In the genomic region with DNA sequence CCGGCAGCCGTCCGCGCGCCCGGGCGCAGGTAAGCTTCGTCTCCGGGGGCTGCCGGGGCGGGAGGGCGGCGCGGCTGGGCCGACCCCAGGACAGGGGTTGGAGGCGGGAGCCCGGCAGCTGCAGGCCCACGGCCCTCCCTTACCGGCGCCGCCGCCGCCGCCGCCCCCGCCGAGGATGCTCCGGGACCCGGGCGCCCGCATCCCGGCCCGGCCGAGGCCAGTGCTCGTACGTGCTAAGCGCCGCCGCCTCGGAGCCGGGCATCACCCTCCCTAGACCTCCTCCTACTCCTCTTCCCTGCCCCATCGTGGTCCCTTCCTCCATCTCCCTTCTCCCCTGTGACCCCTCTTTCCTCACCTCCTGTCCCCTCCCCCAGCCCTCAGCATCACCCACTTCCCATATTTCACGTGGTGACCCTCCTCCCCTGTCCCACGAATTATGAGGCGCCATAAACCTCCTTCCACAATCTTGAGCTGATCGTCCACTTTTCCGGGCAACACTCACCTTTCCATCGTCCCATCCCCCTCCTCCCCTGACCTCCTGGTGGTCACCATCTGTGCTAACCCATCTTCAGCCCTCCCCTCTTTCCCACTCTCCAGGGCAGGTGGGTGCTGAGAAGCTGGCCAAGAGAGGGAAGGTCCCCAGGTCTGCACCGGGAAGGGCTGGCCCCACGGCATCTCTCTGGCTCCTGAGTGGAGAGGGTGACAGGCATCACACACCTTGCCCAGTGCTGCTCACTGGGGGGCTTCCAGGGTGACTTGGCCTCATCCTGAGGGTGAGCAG, we compare ENCODE assay signal across 1 cellular context.
TF ChIP-seq lines count a peak whose summit lies in the region.

No MANE protein-coding gene starts in this region.

TF ChIP-seq in HepG2, 621 proteins besides CTCF, POLR2A, EP300 and RAD21:
- TF ChIP-seq, protein P1, sequence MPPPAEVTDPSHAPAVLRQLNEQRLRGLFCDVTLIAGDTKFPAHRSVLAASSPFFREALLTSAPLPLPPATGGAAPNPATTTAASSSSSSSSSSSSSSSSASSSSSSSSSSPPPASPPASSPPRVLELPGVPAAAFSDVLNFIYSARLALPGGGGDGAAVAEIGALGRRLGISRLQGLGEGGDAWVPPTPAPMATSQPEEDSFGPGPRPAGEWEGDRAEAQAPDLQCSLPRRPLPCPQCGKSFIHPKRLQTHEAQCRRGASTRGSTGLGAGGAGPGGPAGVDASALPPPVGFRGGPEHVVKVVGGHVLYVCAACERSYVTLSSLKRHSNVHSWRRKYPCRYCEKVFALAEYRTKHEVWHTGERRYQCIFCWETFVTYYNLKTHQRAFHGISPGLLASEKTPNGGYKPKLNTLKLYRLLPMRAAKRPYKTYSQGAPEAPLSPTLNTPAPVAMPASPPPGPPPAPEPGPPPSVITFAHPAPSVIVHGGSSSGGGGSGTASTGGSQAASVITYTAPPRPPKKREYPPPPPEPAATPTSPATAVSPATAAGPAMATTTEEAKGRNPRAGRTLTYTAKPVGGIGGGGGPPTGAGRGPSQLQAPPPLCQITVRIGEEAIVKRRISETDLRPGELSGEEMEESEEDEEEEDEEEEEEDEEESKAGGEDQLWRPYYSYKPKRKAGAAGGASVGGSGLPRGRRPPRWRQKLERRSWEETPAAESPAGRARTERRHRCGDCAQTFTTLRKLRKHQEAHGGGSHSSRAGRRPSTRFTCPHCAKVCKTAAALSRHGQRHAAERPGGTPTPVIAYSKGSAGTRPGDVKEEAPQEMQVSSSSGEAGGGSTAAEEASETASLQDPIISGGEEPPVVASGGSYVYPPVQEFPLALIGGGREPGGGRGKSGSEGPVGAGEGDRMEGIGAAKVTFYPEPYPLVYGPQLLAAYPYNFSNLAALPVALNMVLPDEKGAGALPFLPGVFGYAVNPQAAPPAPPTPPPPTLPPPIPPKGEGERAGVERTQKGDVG (CRISPR knock-in tag; IDR thresholded peaks at IDR 0.05; ENCODE audit: borderline replicate concordance) = no peak
- TF ChIP-seq ZNF850 (CRISPR knock-in tag; conservative IDR thresholded peaks at IDR 0.05) (no peak), ZNF674 (CRISPR knock-in tag; IDR thresholded peaks at IDR 0.05; ENCODE audit: low read depth) (no peak), RBFOX2 (IDR thresholded peaks at IDR 0.05; ENCODE audit: low read depth, low read length) (no peak), NR2F2 (IDR thresholded peaks at IDR 0.05; ENCODE audit: borderline replicate concordance, low read depth) (no peak), SP1 (IDR thresholded peaks at IDR 0.05) (no peak), SP1 (CRISPR knock-in tag; IDR thresholded peaks at IDR 0.05) (no peak), HMG20A (CRISPR knock-in tag; IDR thresholded peaks at IDR 0.05; ENCODE audit: borderline replicate concordance) (no peak), JDP2 (CRISPR knock-in tag; IDR thresholded peaks at IDR 0.05; ENCODE audit: borderline replicate concordance) (no peak), MATR3 (CRISPR knock-in tag; IDR thresholded peaks at IDR 0.05) (no peak), ZNF3 (CRISPR knock-in tag; IDR thresholded peaks at IDR 0.05) (no peak), ERF (CRISPR knock-in tag; IDR thresholded peaks at IDR 0.05) (no peak), HOXA5 (CRISPR knock-in tag; IDR thresholded peaks at IDR 0.05) (no peak), NONO (IDR thresholded peaks at IDR 0.05) (no peak), NONO (CRISPR knock-in tag; conservative IDR thresholded peaks at IDR 0.05) (no peak), SP5 (CRISPR knock-in tag; IDR thresholded peaks at IDR 0.05; ENCODE audit: borderline replicate concordance, low read depth) (no peak)
- TF ChIP-seq, protein P2, sequence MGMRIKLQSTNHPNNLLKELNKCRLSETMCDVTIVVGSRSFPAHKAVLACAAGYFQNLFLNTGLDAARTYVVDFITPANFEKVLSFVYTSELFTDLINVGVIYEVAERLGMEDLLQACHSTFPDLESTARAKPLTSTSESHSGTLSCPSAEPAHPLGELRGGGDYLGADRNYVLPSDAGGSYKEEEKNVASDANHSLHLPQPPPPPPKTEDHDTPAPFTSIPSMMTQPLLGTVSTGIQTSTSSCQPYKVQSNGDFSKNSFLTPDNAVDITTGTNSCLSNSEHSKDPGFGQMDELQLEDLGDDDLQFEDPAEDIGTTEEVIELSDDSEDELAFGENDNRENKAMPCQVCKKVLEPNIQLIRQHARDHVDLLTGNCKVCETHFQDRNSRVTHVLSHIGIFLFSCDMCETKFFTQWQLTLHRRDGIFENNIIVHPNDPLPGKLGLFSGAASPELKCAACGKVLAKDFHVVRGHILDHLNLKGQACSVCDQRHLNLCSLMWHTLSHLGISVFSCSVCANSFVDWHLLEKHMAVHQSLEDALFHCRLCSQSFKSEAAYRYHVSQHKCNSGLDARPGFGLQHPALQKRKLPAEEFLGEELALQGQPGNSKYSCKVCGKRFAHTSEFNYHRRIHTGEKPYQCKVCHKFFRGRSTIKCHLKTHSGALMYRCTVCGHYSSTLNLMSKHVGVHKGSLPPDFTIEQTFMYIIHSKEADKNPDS (CRISPR knock-in tag; IDR thresholded peaks at IDR 0.05) = no peak
- TF ChIP-seq, protein P3, sequence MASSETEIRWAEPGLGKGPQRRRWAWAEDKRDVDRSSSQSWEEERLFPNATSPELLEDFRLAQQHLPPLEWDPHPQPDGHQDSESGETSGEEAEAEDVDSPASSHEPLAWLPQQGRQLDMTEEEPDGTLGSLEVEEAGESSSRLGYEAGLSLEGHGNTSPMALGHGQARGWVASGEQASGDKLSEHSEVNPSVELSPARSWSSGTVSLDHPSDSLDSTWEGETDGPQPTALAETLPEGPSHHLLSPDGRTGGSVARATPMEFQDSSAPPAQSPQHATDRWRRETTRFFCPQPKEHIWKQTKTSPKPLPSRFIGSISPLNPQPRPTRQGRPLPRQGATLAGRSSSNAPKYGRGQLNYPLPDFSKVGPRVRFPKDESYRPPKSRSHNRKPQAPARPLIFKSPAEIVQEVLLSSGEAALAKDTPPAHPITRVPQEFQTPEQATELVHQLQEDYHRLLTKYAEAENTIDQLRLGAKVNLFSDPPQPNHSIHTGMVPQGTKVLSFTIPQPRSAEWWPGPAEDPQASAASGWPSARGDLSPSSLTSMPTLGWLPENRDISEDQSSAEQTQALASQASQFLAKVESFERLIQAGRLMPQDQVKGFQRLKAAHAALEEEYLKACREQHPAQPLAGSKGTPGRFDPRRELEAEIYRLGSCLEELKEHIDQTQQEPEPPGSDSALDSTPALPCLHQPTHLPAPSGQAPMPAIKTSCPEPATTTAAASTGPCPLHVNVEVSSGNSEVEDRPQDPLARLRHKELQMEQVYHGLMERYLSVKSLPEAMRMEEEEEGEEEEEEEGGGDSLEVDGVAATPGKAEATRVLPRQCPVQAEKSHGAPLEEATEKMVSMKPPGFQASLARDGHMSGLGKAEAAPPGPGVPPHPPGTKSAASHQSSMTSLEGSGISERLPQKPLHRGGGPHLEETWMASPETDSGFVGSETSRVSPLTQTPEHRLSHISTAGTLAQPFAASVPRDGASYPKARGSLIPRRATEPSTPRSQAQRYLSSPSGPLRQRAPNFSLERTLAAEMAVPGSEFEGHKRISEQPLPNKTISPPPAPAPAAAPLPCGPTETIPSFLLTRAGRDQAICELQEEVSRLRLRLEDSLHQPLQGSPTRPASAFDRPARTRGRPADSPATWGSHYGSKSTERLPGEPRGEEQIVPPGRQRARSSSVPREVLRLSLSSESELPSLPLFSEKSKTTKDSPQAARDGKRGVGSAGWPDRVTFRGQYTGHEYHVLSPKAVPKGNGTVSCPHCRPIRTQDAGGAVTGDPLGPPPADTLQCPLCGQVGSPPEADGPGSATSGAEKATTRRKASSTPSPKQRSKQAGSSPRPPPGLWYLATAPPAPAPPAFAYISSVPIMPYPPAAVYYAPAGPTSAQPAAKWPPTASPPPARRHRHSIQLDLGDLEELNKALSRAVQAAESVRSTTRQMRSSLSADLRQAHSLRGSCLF (CRISPR knock-in tag; IDR thresholded peaks at IDR 0.05; ENCODE audit: borderline replicate concordance) = no peak
- TF ChIP-seq, protein P4, sequence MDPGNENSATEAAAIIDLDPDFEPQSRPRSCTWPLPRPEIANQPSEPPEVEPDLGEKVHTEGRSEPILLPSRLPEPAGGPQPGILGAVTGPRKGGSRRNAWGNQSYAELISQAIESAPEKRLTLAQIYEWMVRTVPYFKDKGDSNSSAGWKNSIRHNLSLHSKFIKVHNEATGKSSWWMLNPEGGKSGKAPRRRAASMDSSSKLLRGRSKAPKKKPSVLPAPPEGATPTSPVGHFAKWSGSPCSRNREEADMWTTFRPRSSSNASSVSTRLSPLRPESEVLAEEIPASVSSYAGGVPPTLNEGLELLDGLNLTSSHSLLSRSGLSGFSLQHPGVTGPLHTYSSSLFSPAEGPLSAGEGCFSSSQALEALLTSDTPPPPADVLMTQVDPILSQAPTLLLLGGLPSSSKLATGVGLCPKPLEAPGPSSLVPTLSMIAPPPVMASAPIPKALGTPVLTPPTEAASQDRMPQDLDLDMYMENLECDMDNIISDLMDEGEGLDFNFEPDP (CRISPR knock-in tag; conservative IDR thresholded peaks at IDR 0.05) = no peak
